ENCODE assay signal across 1 cellular context in genomic region chr3:186121968-186122367, GRCh38.
TF ChIP-seq lines count a peak whose summit lies in the region.

No MANE protein-coding gene starts in this region.

TF ChIP-seq in H1, 55 proteins besides CTCF, POLR2A, EP300 and RAD21:
- TF ChIP-seq POLR2AphosphoS5 (IDR thresholded peaks at IDR 0.05; ENCODE audit: low read depth, low read length) (0 out of 2 replicates have a peak, but pooled peaks have one; percentile 21), USF2 (IDR thresholded peaks at IDR 0.05; ENCODE audit: low read length) (no peak), RBBP5 (IDR thresholded peaks at IDR 0.05; ENCODE audit: borderline replicate concordance, low read depth, low read length) (peak; percentile 62; the same call in 1 of the 2 replicates), SIN3A (conservative IDR thresholded peaks at IDR 0.05 in 1 of 2, IDR thresholded peaks at IDR 0.05 in 1 of 2; ENCODE audit: low read depth in 1 of 2, low read length in 2 of 2) (no peak), CBX8 (IDR thresholded peaks at IDR 0.05; ENCODE audit: borderline replicate concordance, low read depth, low read length) (no peak), TCF12 (IDR thresholded peaks at IDR 0.05; ENCODE audit: low read depth, low read length) (peak; percentile 90; the same call in 1 of the 2 replicates), CHD1 (IDR thresholded peaks at IDR 0.05; ENCODE audit: low read depth, low read length) (no peak), ASH2L (IDR thresholded peaks at IDR 0.05; ENCODE audit: low read length) (peak; percentile 42), TBP (IDR thresholded peaks at IDR 0.05; ENCODE audit: low read depth, low read length) (no peak), EGR1 (IDR thresholded peaks at IDR 0.05; ENCODE audit: borderline replicate concordance, low read depth, low read length) (no peak), EZH2 (IDR thresholded peaks at IDR 0.05; ENCODE audit: low read depth, low read length, severe bottlenecking) (no peak), TAF1 (IDR thresholded peaks at IDR 0.05; ENCODE audit: low read depth, low read length) (0 out of 2 replicates have a peak, but pooled peaks have one; percentile 18), ATF2 (IDR thresholded peaks at IDR 0.05; ENCODE audit: low read length) (no peak), MAFK (IDR thresholded peaks at IDR 0.05; ENCODE audit: low read depth, low read length) (no peak), SUZ12 (IDR thresholded peaks at IDR 0.05; ENCODE audit: low read length) (no peak), MAX (IDR thresholded peaks at IDR 0.05) (no peak)
